ENCODE assay signal across 22 cellular contexts in genomic region chr21:40707271-40707670, GRCh38.
"Had no signal": no experiment of that assay in that cellular context is flagged by ENCODE, and none has a peak within 500 bp of the region (broad histone marks: within the 10 kb centered on the region; RNA-seq: fewer than 3 reads in every experiment).

No MANE protein-coding gene starts in this region.

- DNase-seq: activated B cell treated with CpG ODN at 0.5 μM for 24 hours; activated CD4-positive, alpha-beta memory T cell treated with anti-CD3 and anti-CD28 coated beads for 36 hours; activated CD4-positive, alpha-beta T cell treated with anti-CD3 and anti-CD28 coated beads for 4 hours; activated gamma-delta T cell treated with Interleukin-2 at 50 U/mL for 16 hours; activated T-cell treated with anti-CD3 and anti-CD28 coated beads for 4 hours; adrenal gland; heart left ventricle; left ventricle myocardium inferior; mucosa of descending colon; naive thymus-derived CD4-positive, alpha-beta T cell; spleen; stimulated activated CD4-positive, alpha-beta T cell treated with anti-CD3 and anti-CD28 coated beads, Interleukin-4, amount 100 ng/mL, for 4 hours; T-cell; testis; upper lobe of right lung had no signal

- H3K9me3 ChIP-seq: adrenal gland, gastroesophageal sphincter, heart left ventricle, left ventricle myocardium inferior, mucosa of descending colon, prostate gland, spleen, testis, upper lobe of right lung had no signal

- H3K4me1 ChIP-seq: adrenal gland, gastroesophageal sphincter, heart left ventricle, left ventricle myocardium inferior, prostate gland, spleen, testis, upper lobe of right lung had no signal

- FAIRE-seq: endometrium had no signal

- H3K27ac ChIP-seq: adrenal gland, coronary artery, gastroesophageal sphincter, heart left ventricle, left ventricle myocardium inferior, prostate gland, spleen, testis, upper lobe of right lung had no signal

- H3K4me3 ChIP-seq: adrenal gland, coronary artery, gastroesophageal sphincter, heart left ventricle, left ventricle myocardium inferior, mucosa of descending colon, prostate gland, spleen, testis, upper lobe of right lung had no signal

- ATAC-seq: esophagus mucosa; gastroesophageal sphincter; heart left ventricle; mucosa of descending colon; naive thymus-derived CD4-positive, alpha-beta T cell; sciatic nerve; stimulated activated memory B cell treated with anti-CD40 and anti-IgM and Interleukin-4, amounts not matched to agents 10 μg/mL and 1 μg/mL and 100 μg/mL, for 72 hours; T-cell; upper lobe of right lung had no signal
